ENCODE assay signal across 8 cellular contexts in the genomic region with DNA sequence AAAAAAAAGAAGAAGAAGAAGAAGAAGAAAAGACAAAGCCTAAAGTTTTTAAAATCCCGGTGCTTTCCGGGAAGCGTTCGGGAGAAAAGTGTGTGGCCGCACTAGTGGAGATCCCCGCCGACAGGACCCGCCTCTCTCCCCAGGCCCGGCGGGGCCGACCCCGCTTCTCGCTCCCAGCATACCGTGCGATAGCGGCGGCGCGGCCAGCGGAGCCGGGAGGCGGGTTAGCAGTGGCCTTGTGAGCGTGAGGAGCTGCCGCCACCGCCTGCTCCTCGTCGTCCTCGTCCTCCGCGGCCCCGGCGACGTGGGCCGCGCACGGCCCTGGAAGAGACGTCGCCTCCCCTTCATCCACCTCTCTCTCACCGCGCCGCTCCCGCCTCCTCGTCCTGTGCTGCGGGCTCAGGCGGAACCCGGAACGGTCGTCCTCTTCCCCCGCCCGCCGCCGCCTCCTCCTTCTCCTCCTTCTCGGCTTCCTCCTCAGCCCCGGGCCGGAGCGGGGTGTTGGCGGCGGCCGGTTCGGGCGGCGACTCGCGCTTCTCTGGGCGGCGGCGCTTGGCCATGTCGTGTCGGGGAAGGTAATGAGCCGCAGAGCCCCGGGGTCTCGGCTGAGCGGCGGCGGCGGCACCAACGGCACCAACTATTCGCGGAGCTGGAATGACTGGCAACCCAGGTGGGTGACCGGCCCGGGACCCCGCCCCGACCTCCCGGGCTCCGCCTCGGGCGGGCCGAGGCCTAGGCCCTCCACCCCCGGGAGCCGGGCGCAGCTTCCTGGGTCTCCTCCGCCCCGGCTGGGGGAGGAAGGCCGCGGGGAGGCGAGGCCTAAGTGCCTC.
A peak's percentile ranks its signal among the peaks of the same experiment; 100 is the strongest.
DNase-seq lines count a peak whose midpoint lies in the region; ATAC-seq and TF ChIP-seq lines count a peak whose summit lies in the region.
"Not testable (repeated sequence)": the region's sequence is repeated elsewhere in the genome, so short reads cannot be mapped to it uniquely, and the experiment has no call there.

No MANE protein-coding gene starts in this region.

- peak in 1 of 2 donors; percentile 53 for TF ChIP-seq POLR2A in Peyer's patch (IDR thresholded peaks at IDR 0.05)

- H3K4me3 ChIP-seq in Peyer's patch = peak overlapping the region; percentile 71 to 93 (median 86)

- TF ChIP-seq CTCF in Peyer's patch (IDR thresholded peaks at IDR 0.05) = not testable (repeated sequence)

- H3K4me1 ChIP-seq in Peyer's patch = not testable (repeated sequence)

- not testable (repeated sequence) for H3K9me3 ChIP-seq in Peyer's patch

- peak overlapping the region; percentile 96 to 99 for H3K4me3 Mint-ChIP-seq in activated T-cell treated with anti-CD3 and anti-CD28 coated beads, Interleukin-2, amount 50 U/mL, for 72 hours

- ATAC-seq in GM21528 (IDR thresholded peaks at IDR 0.05; ENCODE audit: low FRiP score, unreplicated experiment) = peak; percentile 81
- ATAC-seq in activated T-cell treated with anti-CD3 and anti-CD28 coated beads, Interleukin-2, amount 50 U/mL, for 72 hours (replicated peaks in 1 of 2) = peak; percentile 81 to 88
- peak; percentile 90 for ATAC-seq in esophagus mucosa

- H3K36me3 ChIP-seq in Peyer's patch = not testable (repeated sequence)

- not testable (repeated sequence) for H3K4me1 Mint-ChIP-seq in activated T-cell treated with anti-CD3 and anti-CD28 coated beads, Interleukin-2, amount 50 U/mL, for 72 hours (ENCODE audit: low read depth)

- not testable (repeated sequence) for H3K27me3 ChIP-seq in Peyer's patch

- DNase-seq in DMS 273 (lab: John Stamatoyannopoulos, UW; ENCODE audit: unreplicated experiment) (peak; percentile 88), HuH-7.5 (ENCODE audit: low spot score) (peak; percentile 44), Peyer's patch (peak; percentile 68 to 85 (median 84)), mucosa of gallbladder (ENCODE audit: low spot score) (peak; percentile 68)
- DNase-seq in activated T-cell treated with anti-CD3 and anti-CD28 coated beads, Interleukin-2, amount 50 U/mL, for 72 hours = peak; percentile 81 to 82
- DNase-seq in stimulated activated CD8-positive, alpha-beta memory T cell treated with anti-CD3 and anti-CD28 coated beads, Interleukin-2, amount 100 ng/mL, for 1 hour (ENCODE audit: low read depth in 2 of 2) = peak; percentile 11 to 40

- not testable (repeated sequence) for H3K27me3 Mint-ChIP-seq in activated T-cell treated with anti-CD3 and anti-CD28 coated beads, Interleukin-2, amount 50 U/mL, for 72 hours (ENCODE audit: low read depth)

- H3K27ac Mint-ChIP-seq in activated T-cell treated with anti-CD3 and anti-CD28 coated beads, Interleukin-2, amount 50 U/mL, for 72 hours = peak overlapping the region; percentile 100

- H3K9me3 Mint-ChIP-seq in activated T-cell treated with anti-CD3 and anti-CD28 coated beads, Interleukin-2, amount 50 U/mL, for 72 hours = not testable (repeated sequence)

- H3K36me3 Mint-ChIP-seq in activated T-cell treated with anti-CD3 and anti-CD28 coated beads, Interleukin-2, amount 50 U/mL, for 72 hours (ENCODE audit: insufficient read depth in 2 of 2) = not testable (repeated sequence)

- H3K27ac ChIP-seq in Peyer's patch = peak overlapping the region; percentile 91 to 97 (median 96)

Comparison
In these comparisons a context has a peak if more than half of its experiments do, and no peak if none do; other contexts are left out.
1. Peak in every context shown above with its lines: DNase-seq, ATAC-seq, H3K4me3 ChIP-seq and H3K27ac ChIP-seq.
2. DNase-seq: peak in every context shown above with its lines; median percentile 88 in DMS 273; 84 in Peyer's patch; 82 in activated T-cell treated with anti-CD3 and anti-CD28 coated beads, Interleukin-2, amount 50 U/mL, for 72 hours; 68 in mucosa of gallbladder; 44 in HuH-7.5; 26 in stimulated activated CD8-positive, alpha-beta memory T cell treated with anti-CD3 and anti-CD28 coated beads, Interleukin-2, amount 100 ng/mL, for 1 hour.